1 cellular context compared by ENCODE assay signal in the genomic region with DNA sequence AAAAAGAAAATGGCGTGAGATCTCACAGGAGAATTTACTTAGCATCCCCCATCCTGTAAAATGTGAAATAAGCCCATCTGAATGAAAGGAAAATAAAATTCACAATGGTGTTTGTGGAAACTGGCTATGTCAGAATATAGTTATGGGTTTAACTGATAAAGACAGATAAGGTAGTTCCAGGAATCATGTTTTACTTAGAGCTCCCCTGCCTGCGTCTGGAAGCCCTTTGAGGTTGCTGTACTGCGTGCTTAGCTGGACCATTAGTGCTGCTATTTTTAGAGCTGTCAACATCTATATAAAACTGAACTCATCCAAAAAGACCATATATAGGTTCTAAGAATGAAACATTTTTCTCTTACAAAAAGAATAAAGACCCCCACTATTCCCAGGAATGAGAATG.
TF ChIP-seq lines count a peak whose summit lies in the region.

No MANE protein-coding gene starts in this region.

TF ChIP-seq in GM23338, 12 proteins besides CTCF, POLR2A, EP300 and RAD21 (continued from another document):
- TF ChIP-seq, protein P1, sequence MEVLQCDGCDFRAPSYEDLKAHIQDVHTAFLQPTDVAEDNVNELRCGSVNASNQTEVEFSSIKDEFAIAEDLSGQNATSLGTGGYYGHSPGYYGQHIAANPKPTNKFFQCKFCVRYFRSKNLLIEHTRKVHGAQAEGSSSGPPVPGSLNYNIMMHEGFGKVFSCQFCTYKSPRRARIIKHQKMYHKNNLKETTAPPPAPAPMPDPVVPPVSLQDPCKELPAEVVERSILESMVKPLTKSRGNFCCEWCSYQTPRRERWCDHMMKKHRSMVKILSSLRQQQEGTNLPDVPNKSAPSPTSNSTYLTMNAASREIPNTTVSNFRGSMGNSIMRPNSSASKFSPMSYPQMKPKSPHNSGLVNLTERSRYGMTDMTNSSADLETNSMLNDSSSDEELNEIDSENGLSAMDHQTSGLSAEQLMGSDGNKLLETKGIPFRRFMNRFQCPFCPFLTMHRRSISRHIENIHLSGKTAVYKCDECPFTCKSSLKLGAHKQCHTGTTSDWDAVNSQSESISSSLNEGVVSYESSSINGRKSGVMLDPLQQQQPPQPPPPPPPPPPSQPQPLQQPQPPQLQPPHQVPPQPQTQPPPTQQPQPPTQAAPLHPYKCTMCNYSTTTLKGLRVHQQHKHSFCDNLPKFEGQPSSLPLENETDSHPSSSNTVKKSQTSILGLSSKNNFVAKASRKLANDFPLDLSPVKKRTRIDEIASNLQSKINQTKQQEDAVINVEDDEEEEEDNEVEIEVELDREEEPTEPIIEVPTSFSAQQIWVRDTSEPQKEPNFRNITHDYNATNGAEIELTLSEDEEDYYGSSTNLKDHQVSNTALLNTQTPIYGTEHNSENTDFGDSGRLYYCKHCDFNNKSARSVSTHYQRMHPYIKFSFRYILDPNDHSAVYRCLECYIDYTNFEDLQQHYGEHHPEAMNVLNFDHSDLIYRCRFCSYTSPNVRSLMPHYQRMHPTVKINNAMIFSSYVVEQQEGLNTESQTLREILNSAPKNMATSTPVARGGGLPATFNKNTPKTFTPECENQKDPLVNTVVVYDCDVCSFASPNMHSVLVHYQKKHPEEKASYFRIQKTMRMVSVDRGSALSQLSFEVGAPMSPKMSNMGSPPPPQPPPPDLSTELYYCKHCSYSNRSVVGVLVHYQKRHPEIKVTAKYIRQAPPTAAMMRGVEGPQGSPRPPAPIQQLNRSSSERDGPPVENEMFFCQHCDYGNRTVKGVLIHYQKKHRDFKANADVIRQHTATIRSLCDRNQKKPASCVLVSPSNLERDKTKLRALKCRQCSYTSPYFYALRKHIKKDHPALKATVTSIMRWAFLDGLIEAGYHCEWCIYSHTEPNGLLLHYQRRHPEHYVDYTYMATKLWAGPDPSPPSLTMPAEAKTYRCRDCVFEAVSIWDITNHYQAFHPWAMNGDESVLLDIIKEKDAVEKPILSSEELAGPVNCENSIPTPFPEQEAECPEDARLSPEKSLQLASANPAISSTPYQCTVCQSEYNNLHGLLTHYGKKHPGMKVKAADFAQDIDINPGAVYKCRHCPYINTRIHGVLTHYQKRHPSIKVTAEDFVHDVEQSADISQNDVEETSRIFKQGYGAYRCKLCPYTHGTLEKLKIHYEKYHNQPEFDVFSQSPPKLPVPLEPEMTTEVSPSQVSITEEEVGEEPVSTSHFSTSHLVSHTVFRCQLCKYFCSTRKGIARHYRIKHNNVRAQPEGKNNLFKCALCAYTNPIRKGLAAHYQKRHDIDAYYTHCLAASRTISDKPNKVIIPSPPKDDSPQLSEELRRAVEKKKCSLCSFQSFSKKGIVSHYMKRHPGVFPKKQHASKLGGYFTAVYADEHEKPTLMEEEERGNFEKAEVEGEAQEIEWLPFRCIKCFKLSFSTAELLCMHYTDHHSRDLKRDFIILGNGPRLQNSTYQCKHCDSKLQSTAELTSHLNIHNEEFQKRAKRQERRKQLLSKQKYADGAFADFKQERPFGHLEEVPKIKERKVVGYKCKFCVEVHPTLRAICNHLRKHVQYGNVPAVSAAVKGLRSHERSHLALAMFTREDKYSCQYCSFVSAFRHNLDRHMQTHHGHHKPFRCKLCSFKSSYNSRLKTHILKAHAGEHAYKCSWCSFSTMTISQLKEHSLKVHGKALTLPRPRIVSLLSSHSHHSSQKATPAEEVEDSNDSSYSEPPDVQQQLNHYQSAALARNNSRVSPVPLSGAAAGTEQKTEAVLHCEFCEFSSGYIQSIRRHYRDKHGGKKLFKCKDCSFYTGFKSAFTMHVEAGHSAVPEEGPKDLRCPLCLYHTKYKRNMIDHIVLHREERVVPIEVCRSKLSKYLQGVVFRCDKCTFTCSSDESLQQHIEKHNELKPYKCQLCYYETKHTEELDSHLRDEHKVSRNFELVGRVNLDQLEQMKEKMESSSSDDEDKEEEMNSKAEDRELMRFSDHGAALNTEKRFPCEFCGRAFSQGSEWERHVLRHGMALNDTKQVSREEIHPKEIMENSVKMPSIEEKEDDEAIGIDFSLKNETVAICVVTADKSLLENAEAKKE (CRISPR knock-in tag; IDR thresholded peaks at IDR 0.05) = no peak
- TF ChIP-seq NANOG (IDR thresholded peaks at IDR 0.05; ENCODE audit: borderline replicate concordance) = no peak
- no peak for TF ChIP-seq EZH2 (IDR thresholded peaks at IDR 0.05; ENCODE audit: low read depth, unreplicated experiment)
TF ChIP-seq in GM23338: peak in this region for 0.
